Comparison of ENCODE assay signal across 14 cellular contexts in genomic region chr10:52257692-52258075, GRCh38. TPM values are rescaled to one million over a fixed set of nuclear protein-coding genes. Genes with fewer than 3 reads are reported as not detected.
DNase-seq lines count a peak whose midpoint lies in the region; ATAC-seq, FAIRE-seq and TF ChIP-seq lines count a peak whose summit lies in the region.
"Had no signal": no experiment of that assay in that cellular context is flagged by ENCODE, and none has a peak within 500 bp of the region (broad histone marks: within the 10 kb centered on the region; RNA-seq: fewer than 3 reads in every experiment).

No MANE protein-coding gene starts in this region.

- TF ChIP-seq CTCF in GM12878 (IDR thresholded peaks at IDR 0.05 in 2 of 3, conservative IDR thresholded peaks at IDR 0.05 in 1 of 3; ENCODE audit: control insufficient read depth in 2 of 3, extremely low read depth in 1 of 3, insufficient read depth in 1 of 3, low read depth in 3 of 3, low read length in 3 of 3) = no peak

- H2AFZ ChIP-seq in GM12878 (ENCODE audit: control insufficient read depth, low read depth, low read length) (no peak overlapping the region), GM23248 (no peak overlapping the region)
- H2AFZ ChIP-seq: parathyroid adenoma had no signal

- CTCF ChIA-PET in GM12878 (lab: Yijun Ruan, JAX) = no interaction called here

- H3K27me3 ChIP-seq in GM12878 (replicated peaks in 1 of 2; ENCODE audit: control insufficient read depth in 2 of 2, insufficient read depth in 2 of 2, low read length in 1 of 2) (no peaks in the 10 kb centered on the region), GM23248 (replicated peaks; ENCODE audit: insufficient read depth) (no peaks in the 10 kb centered on the region)
- H3K27me3 ChIP-seq: brain microvascular endothelial cell had no signal

- no TSS peak for BruUV-seq in GM12878 (replicated peaks; lab: Mats Ljungman, UMichigan)

- ATAC-seq in GM21825 (IDR thresholded peaks at IDR 0.05; ENCODE audit: unreplicated experiment) (peak; percentile 77), HG03108 (IDR thresholded peaks at IDR 0.05; ENCODE audit: unreplicated experiment) (peak; percentile 65), GM12878 (peak; percentile 85), left ventricle myocardium superior (no peak)

- DNase-seq in GM19239 (ENCODE audit: insufficient read length, low spot score) (no peak), GM12878 (ENCODE audit: low read depth, low spot score) (no peak), left ventricle myocardium superior (no peak), GM23248 (no peak), germinal center (ENCODE audit: low spot score) (no peak), posterior vena cava (ENCODE audit: low spot score) (no peak)
- DNase-seq: activated CD4-positive, alpha-beta T cell treated with anti-CD3 and anti-CD28 coated beads, Interleukin-2, amount 10 ng/mL, durations not matched to agents 7 days and 5 days; brain microvascular endothelial cell; hippocampal formation; stimulated activated CD4-positive, alpha-beta T cell treated with anti-CD3 and anti-CD28 coated beads, Interleukin-2, amount 100 ng/mL, for 24 hours had no signal

- H3K9me2 ChIP-seq in GM23248 (ENCODE audit: insufficient read depth) = no peaks in the 10 kb centered on the region

- no peaks in the 10 kb centered on the region for H3F3A ChIP-seq in GM23248 (ENCODE audit: insufficient read depth)

- no peak for TF ChIP-seq POLR2A in GM12878 (IDR thresholded peaks at IDR 0.05; ENCODE audit: low read depth, low read length)

- POLR2A ChIA-PET in GM12878 (lab: Charles Lee) = no interaction called here

- SMC1A ChIA-PET in GM12878 (lab: Charles Lee; ENCODE audit: uncharacterized antibody, unreplicated experiment) = no interaction called here

- H3K36me3 ChIP-seq in GM12878 (ENCODE audit: control insufficient read depth in 2 of 2, insufficient read depth in 2 of 2, low read length in 1 of 2) (no peaks in the 10 kb centered on the region), GM23248 (ENCODE audit: low read depth) (no peaks in the 10 kb centered on the region)
- H3K36me3 ChIP-seq: brain microvascular endothelial cell had no signal

- intact Hi-C loops in GM12878 (cut with micrococcal nuclease; ENCODE audit: unreplicated experiment) (no loop called here), left ventricle myocardium superior (cut with micrococcal nuclease) (no loop called here), posterior vena cava (cut with DNase I) (no loop called here)

- H3K9me3 ChIP-seq in GM12878 (replicated peaks; ENCODE audit: control insufficient read depth, insufficient read depth, low read length) = no peaks in the 10 kb centered on the region
- no peaks in the 10 kb centered on the region for H3K9me3 ChIP-seq in GM23248 (ENCODE audit: low read depth)

- H3K4me3 ChIP-seq in GM12878 (no peak overlapping the region), GM23248 (no peak overlapping the region)

- H3K79me2 ChIP-seq in GM12878 (ENCODE audit: control insufficient read depth, insufficient read depth, low read length) (no peaks in the 10 kb centered on the region), GM23248 (ENCODE audit: insufficient read depth) (no peaks in the 10 kb centered on the region)
- H3K79me2 ChIP-seq: parathyroid adenoma had no signal

- peaks cover 15% of the 10 kb centered on the region for H3K4me1 ChIP-seq in GM12878 (ENCODE audit: control insufficient read depth, insufficient read depth, low read length)
- H3K4me1 ChIP-seq in GM23248 (ENCODE audit: insufficient read depth) = peaks cover 9% of the 10 kb centered on the region
- H3K4me1 ChIP-seq: parathyroid adenoma had no signal

- H3K9ac ChIP-seq in GM12878 (ENCODE audit: control insufficient read depth, insufficient read depth, low read length) (no peak overlapping the region), GM23248 (no peak overlapping the region)
- H3K9ac ChIP-seq: parathyroid adenoma had no signal

- TF ChIP-seq RAD21 in GM12878 (IDR thresholded peaks at IDR 0.05; ENCODE audit: insufficient read depth, low read depth, low read length) = no peak

- FAIRE-seq in GM19239 (lab: Jason Lieb, UNC) (peak; percentile 21), GM12878 (lab: Jason Lieb, UNC) (no peak)

- 0% methylated on average over 1 of the region's 1 CpG for whole genome bisulfite sequencing in GM12878 (ENCODE audit: insufficient coverage, insufficient replicate concordance, low lambda C conversion rate, missing lambda C conversion rate)
- 91 to 95% methylated on average over 1 of the region's 1 CpG for WGBS in GM23248 (ENCODE audit: low coverage in 1 of 2, low lambda C conversion rate in 2 of 2, missing lambda C conversion rate in 2 of 2), 2 experiments

- no peak for TF ChIP-seq EP300 in GM12878 (IDR thresholded peaks at IDR 0.05; ENCODE audit: borderline replicate concordance in 1 of 2, control insufficient read depth in 1 of 2, low read depth in 2 of 2, low read length in 2 of 2)

- RAD21 ChIA-PET in GM12878 (lab: Charles Lee; ENCODE audit: unreplicated experiment) = no interaction called here

- H3K4me2 ChIP-seq in GM12878 (ENCODE audit: control insufficient read depth, insufficient read depth) (no peak overlapping the region), GM23248 (ENCODE audit: unreplicated experiment) (no peak overlapping the region)

- H3K27ac ChIP-seq in GM12878 (ENCODE audit: control insufficient read depth, insufficient read depth) = no peak overlapping the region
- no peak overlapping the region for H3K27ac ChIP-seq in GM23248
- H3K27ac ChIP-seq: brain microvascular endothelial cell, parathyroid adenoma had no signal

- in situ Hi-C loops in GM12878 (cut with MboI) = no loop called here
- in situ Hi-C loops in GM23248 (cut with MboI) = no loop called here

- H4K20me1 ChIP-seq in GM12878 (ENCODE audit: control insufficient read depth, insufficient read depth) (no peaks in the 10 kb centered on the region), GM23248 (ENCODE audit: insufficient read depth) (no peaks in the 10 kb centered on the region)

TF ChIP-seq in GM12878, 131 proteins besides CTCF, POLR2A, EP300 and RAD21:
- TF ChIP-seq CBFB (IDR thresholded peaks at IDR 0.05; ENCODE audit: low read depth) (0 out of 2 replicates have a peak, but pooled peaks have one; percentile 34), NFYA (IDR thresholded peaks at IDR 0.05; ENCODE audit: borderline replicate concordance, low read depth, low read length) (no peak), MEF2B (IDR thresholded peaks at IDR 0.05; ENCODE audit: partially characterized antibody, poor library complexity, severe bottlenecking) (peak; percentile 61), BCL3 (IDR thresholded peaks at IDR 0.05; ENCODE audit: borderline replicate concordance, insufficient read depth, low read depth, low read length, poor library complexity, severe bottlenecking) (no peak), NFIC (IDR thresholded peaks at IDR 0.05; ENCODE audit: low read depth, low read length) (peak; percentile 46; the same call in 1 of the 2 replicates), MTA2 (IDR thresholded peaks at IDR 0.05; ENCODE audit: low read depth) (peak; percentile 80), SIX5 (IDR thresholded peaks at IDR 0.05; ENCODE audit: low read depth, low read length, severe bottlenecking) (no peak), ATF2 (IDR thresholded peaks at IDR 0.05; ENCODE audit: low read length) (0 out of 2 replicates have a peak, but pooled peaks have one; percentile 45), RUNX3 (IDR thresholded peaks at IDR 0.05; ENCODE audit: low read length) (no peak; the same call in 1 of the 2 replicates), ATF7 (IDR thresholded peaks at IDR 0.05; ENCODE audit: low read depth) (peak; percentile 80), JUNB (IDR thresholded peaks at IDR 0.05) (peak; percentile 26; the same call in 1 of the 2 replicates)

RNA-seq across cellular contexts. Expression of gene DKK1, which starts 56.4 kb away (rescaled TPM):
- not detected in 2 replicates for total RNA-seq in GM12878 (2013; cell fraction: nucleolus; rRNA removed)
- total RNA-seq in GM12878 (2014; rRNA removed) = not detected in 2 replicates
- total RNA-seq in GM12878 (2014; rRNA removed; fragmentation: Illumina TruSeq; extraction: Trizol) = not detected in 2 replicates
- total RNA-seq in GM12878 (2021) = 0.77 TPM in 1 of 2 replicates, not detected in the other
- not detected for polyA plus RNA-seq in GM12878 (2011; ENCODE audit: low read depth)
- not detected in 2 replicates for polyA plus RNA-seq in GM12878 (2011; rRNA removed)
- polyA plus RNA-seq in GM12878 (2011; cell fraction: cytosol; rRNA removed) = not detected in 2 replicates
- polyA plus RNA-seq in GM12878 (2011; cell fraction: nucleus; rRNA removed) = not detected in 2 replicates
- polyA plus RNA-seq in GM12878 (2012) = not detected in 2 replicates
- polyA plus RNA-seq in GM12878 (2014; fragmentation: Illumina TruSeq; extraction: Trizol) = not detected in 2 replicates
- not detected for polyA plus RNA-seq in GM12878 (2014; fragmentation: Nextera tagmentation; extraction: Ambion mirVana)
- polyA plus RNA-seq in GM12878 (2014; rRNA removed) = not detected in 2 replicates
- polyA plus RNA-seq in GM12878 (2016; fragmentation: Nextera tagmentation; extraction: Ambion mirVana) = under 1 TPM; 0.12 to 0.33 TPM
- polyA minus RNA-seq in GM12878 (2011; rRNA and poly(A)+ RNA removed) = not detected in 2 replicates
- 0.73 TPM in 1 of 2 replicates, not detected in the other for polyA minus RNA-seq in GM12878 (2011; cell fraction: cytosol; rRNA and poly(A)+ RNA removed)
- polyA minus RNA-seq in GM12878 (2011; cell fraction: nucleus; rRNA and poly(A)+ RNA removed) = not detected in 2 replicates
- total RNA-seq in left ventricle myocardium superior = not detected
- 505 and 558 TPM in 2 replicates for total RNA-seq in GM23248 (2014; rRNA removed; shearing (Covaris generic))
- polyA plus RNA-seq in GM23248 (2016; fragmentation: Nextera tagmentation; extraction: Ambion mirVana) = 747 and 748 TPM in 2 replicates
- total RNA-seq in posterior vena cava = 1 to 10 TPM; 3.3 to 8.1 TPM
- total RNA-seq: activated CD4-positive, alpha-beta T cell treated with anti-CD3 and anti-CD28 coated beads, Interleukin-2, amount 10 ng/mL, durations not matched to agents 7 days and 5 days; activated T-helper 2 cell treated with anti-CD3 and anti-CD28 coated beads, Interferon-gamma antibody, Interleukin-2, Interleukin-4, amounts not matched to agents 10 μg/mL and 5 μg/mL and 100 μg/mL, durations not matched to agents 14 hours and 24 hours and 36 hours had no signal

Comparison
In these comparisons a context has a peak if more than half of its experiments do, and no peak if none do; other contexts are left out.
1. RNA of gene DKK1, which starts 56.4 kb away (total RNA-seq): 505 to 558 TPM in GM23248; 3.3 to 8.1 TPM in posterior vena cava, not detected in left ventricle myocardium superior (single experiment) and 0.77 TPM in GM12878; every median in the first group is over 10 times any median in the second.